18 cellular contexts compared by ENCODE assay signal in genomic region chr4:155530290-155530689, GRCh38.
DNase-seq lines count a peak whose midpoint lies in the region; ATAC-seq, FAIRE-seq and TF ChIP-seq lines count a peak whose summit lies in the region.
"Had no signal": no experiment of that assay in that cellular context is flagged by ENCODE, and none has a peak within 500 bp of the region (broad histone marks: within the 10 kb centered on the region; RNA-seq: fewer than 3 reads in every experiment).

No MANE protein-coding gene starts in this region.

- no peaks in the 10 kb centered on the region for H3K9me3 ChIP-seq in trophoblast cell (ENCODE audit: insufficient read depth, low read depth, low read length)
- H3K9me3 ChIP-seq: BLaER1, SK-N-SH had no signal

- no peak overlapping the region for H4K12ac ChIP-seq in trophoblast cell (ENCODE audit: low read depth, low read length)

- no peaks in the 10 kb centered on the region for H3K9me3 Mint-ChIP-seq in glutamatergic neuron (ENCODE audit: unreplicated experiment)
- H3K9me3 Mint-ChIP-seq: H9; T-helper 1 cell treated with Interleukin-12 subunit alpha and Interleukin-12 subunit beta and Interleukin-4 antibody, amounts not matched to agents 30 μg/mL and 1 μg/mL, for 36 hours had no signal

- no peak overlapping the region for H2BK120ac ChIP-seq in trophoblast cell (ENCODE audit: insufficient read depth, low read length, poor library complexity)

- H3K27ac ChIP-seq in trophoblast cell (ENCODE audit: low read depth, low read length) = no peak overlapping the region
- H3K27ac ChIP-seq: BLaER1 had no signal

- H3K4me2 ChIP-seq in trophoblast cell (ENCODE audit: low read length) = no peak overlapping the region
- H3K4me2 ChIP-seq: BLaER1, SK-N-SH had no signal

- no peak overlapping the region for H3K9ac ChIP-seq in trophoblast cell (ENCODE audit: low read length)
- H3K9ac ChIP-seq: BLaER1, SK-N-SH had no signal

- no peak overlapping the region for H3K4ac ChIP-seq in trophoblast cell (ENCODE audit: low read depth, low read length)

- no peak overlapping the region for H3K23ac ChIP-seq in trophoblast cell (ENCODE audit: low read length)

- no peak for TF ChIP-seq POLR2A in GM18505 (IDR thresholded peaks at IDR 0.05; ENCODE audit: borderline replicate concordance, extremely low read depth, insufficient read depth, insufficient read length)

- H3K27me3 Mint-ChIP-seq in glutamatergic neuron (ENCODE audit: unreplicated experiment) = no peaks in the 10 kb centered on the region
- H3K27me3 Mint-ChIP-seq: CD8-positive, alpha-beta memory T cell had no signal

- H3K27ac Mint-ChIP-seq in glutamatergic neuron (ENCODE audit: unreplicated experiment) = no peak overlapping the region
- H3K27ac Mint-ChIP-seq: CD8-positive, alpha-beta memory T cell; H9; T-helper 1 cell treated with Interleukin-12 subunit alpha and Interleukin-12 subunit beta and Interleukin-4 antibody, amounts not matched to agents 30 μg/mL and 1 μg/mL, for 36 hours had no signal

- DNase-seq in DMS53 (lab: John Stamatoyannopoulos, UW) (peak; percentile 76), LNCaP clone FGC (ENCODE audit: low read depth) (peak; percentile 68), NCI-H345 treated with DMSO at 0.1 percent for 48 hours (lab: John Stamatoyannopoulos, UW; ENCODE audit: unreplicated experiment) (peak; percentile 12), bronchial epithelial cell (ENCODE audit: low read depth) (peak; percentile 90), trophoblast cell (no peak), glutamatergic neuron (no peak), cerebellum (ENCODE audit: low spot score) (no peak)
- DNase-seq: CD8-positive, alpha-beta memory T cell; DMS 273 treated with DMSO at 0.1 percent for 48 hours; H9; NCI-H1092 treated with DMSO at 0.1 percent for 48 hours; NCI-H187 treated with DMSO at 0.1 percent for 48 hours; Right ventricle myocardium superior; SK-N-SH had no signal

- no CpG with 5 or more reads among the region's 3 CpGs for WGBS in trophoblast cell (ENCODE audit: extremely low coverage, insufficient coverage, insufficient read length)

- H4K91ac ChIP-seq in trophoblast cell (ENCODE audit: low read depth, low read length) = no peak overlapping the region

- H3K36me3 ChIP-seq in bronchial epithelial cell (ENCODE audit: control insufficient read depth, insufficient read depth, low read length) (no peaks in the 10 kb centered on the region), trophoblast cell (ENCODE audit: control insufficient read depth in 1 of 2, insufficient read depth in 2 of 2, low read length in 2 of 2) (no peaks in the 10 kb centered on the region)
- H3K36me3 ChIP-seq: BLaER1 had no signal

- H2AK5ac ChIP-seq in trophoblast cell (ENCODE audit: low read length) = no peak overlapping the region

- H3K79me2 ChIP-seq in trophoblast cell (ENCODE audit: control insufficient read depth, insufficient read depth, low read length, poor library complexity) = no peaks in the 10 kb centered on the region

- H3K36me3 Mint-ChIP-seq in glutamatergic neuron (ENCODE audit: unreplicated experiment) = no peaks in the 10 kb centered on the region
- H3K36me3 Mint-ChIP-seq: CD8-positive, alpha-beta memory T cell had no signal

- H3K4me3 ChIP-seq in LNCaP clone FGC (ENCODE audit: low read depth, low read length) (no peak overlapping the region), bronchial epithelial cell (ENCODE audit: low read depth, low read length) (no peak overlapping the region), trophoblast cell (ENCODE audit: low read depth, low read length) (no peak overlapping the region)
- H3K4me3 ChIP-seq: BLaER1 had no signal

- H2BK5ac ChIP-seq in trophoblast cell (ENCODE audit: low read depth, low read length, poor library complexity) = no peak overlapping the region

- H3K14ac ChIP-seq in trophoblast cell (ENCODE audit: low read length) = no peak overlapping the region

- no peak for ATAC-seq in GM18505 (IDR thresholded peaks at IDR 0.05; ENCODE audit: unreplicated experiment)

- no peak overlapping the region for H3K4me3 Mint-ChIP-seq in glutamatergic neuron (ENCODE audit: unreplicated experiment)
- H3K4me3 Mint-ChIP-seq: CD8-positive, alpha-beta memory T cell; H9; T-helper 1 cell treated with Interleukin-12 subunit alpha and Interleukin-12 subunit beta and Interleukin-4 antibody, amounts not matched to agents 30 μg/mL and 1 μg/mL, for 36 hours had no signal

- FAIRE-seq in bronchial epithelial cell (lab: Jason Lieb, UNC) = no peak
- FAIRE-seq: HTR-8/SVneo had no signal

- no peaks in the 10 kb centered on the region for H3K4me1 Mint-ChIP-seq in glutamatergic neuron (ENCODE audit: low read depth, unreplicated experiment)
- H3K4me1 Mint-ChIP-seq: H9 had no signal

- H4K8ac ChIP-seq in trophoblast cell (ENCODE audit: low read depth, low read length) = no peak overlapping the region

- peaks cover 2% of the 10 kb centered on the region for H3K79me1 ChIP-seq in trophoblast cell (ENCODE audit: low read length)

- TF ChIP-seq CTCF in LNCaP clone FGC (IDR thresholded peaks at IDR 0.05; ENCODE audit: control insufficient read depth, extremely low read depth, insufficient read depth) (no peak), bronchial epithelial cell (IDR thresholded peaks at IDR 0.05; ENCODE audit: insufficient read depth, low read length, severe bottlenecking) (no peak), glutamatergic neuron (IDR thresholded peaks at IDR 0.05; ENCODE audit: partially characterized antibody, unreplicated experiment) (no peak)

- H2BK12ac ChIP-seq in trophoblast cell (ENCODE audit: low read length) = no peak overlapping the region

- no peak overlapping the region for H2AFZ ChIP-seq in trophoblast cell (ENCODE audit: insufficient read depth, low read length, poor library complexity)

- peaks cover 2 to 6% of the 10 kb centered on the region in 2 experiments for H3K4me1 ChIP-seq in trophoblast cell (ENCODE audit: control insufficient read depth in 1 of 2, insufficient read depth in 2 of 2, low read length in 2 of 2)

- H3K18ac ChIP-seq in trophoblast cell (ENCODE audit: low read length) = no peak overlapping the region

- H3K27me3 ChIP-seq in bronchial epithelial cell (ENCODE audit: control insufficient read depth, insufficient read depth, low read length) (no peaks in the 10 kb centered on the region), trophoblast cell (ENCODE audit: insufficient read depth, low read length) (no peaks in the 10 kb centered on the region)
- H3K27me3 ChIP-seq: BLaER1 had no signal

Comparison
In these comparisons a context has a peak if more than half of its experiments do, and no peak if none do; other contexts are left out.
1. DNase-seq: peak in DMS53 (single experiment), LNCaP clone FGC (single experiment), NCI-H345 treated with DMSO at 0.1 percent for 48 hours (single experiment) and bronchial epithelial cell (single experiment); none in trophoblast cell (0 of 2), glutamatergic neuron (single experiment) and cerebellum (single experiment).